ENCODE assay signal across 8 cellular contexts in the genomic region with DNA sequence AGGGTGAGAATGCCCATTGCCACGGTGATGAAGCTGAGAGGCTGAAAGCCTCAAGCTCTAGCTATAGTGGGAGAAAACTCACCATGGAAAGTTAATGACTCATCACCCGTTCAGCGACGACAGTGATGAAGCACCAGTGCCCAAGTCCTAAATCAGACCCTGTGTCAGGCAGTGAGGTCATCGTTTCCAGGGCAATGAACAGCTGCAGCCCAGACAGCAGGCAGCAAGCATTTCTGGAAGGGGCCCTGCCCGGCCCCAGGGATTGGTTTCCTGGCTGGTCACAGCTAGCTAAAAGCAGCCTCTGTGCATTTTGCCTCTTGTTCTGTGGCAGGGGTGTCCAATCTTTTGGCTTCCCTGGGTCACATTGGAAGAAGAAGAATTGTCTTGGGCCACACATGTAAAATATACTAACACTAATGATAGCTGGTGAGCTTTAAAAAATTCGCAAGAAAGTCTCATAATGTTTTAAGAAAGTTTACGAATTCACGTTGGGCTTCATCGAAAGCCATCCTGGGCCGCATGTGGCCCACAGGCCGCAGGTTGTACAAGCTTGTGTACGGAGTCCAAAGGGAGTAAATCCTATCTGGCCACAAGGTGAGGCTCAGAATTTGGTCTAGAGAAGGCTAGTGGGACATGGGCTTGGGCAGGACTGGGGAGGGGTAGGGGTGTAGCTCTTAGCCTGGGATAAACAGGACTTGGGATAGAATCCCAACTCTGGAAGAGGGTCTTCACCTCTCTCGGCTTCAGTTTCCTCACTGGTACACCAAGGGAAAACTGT. TPM values are rescaled to one million over a fixed set of nuclear protein-coding genes. Genes with fewer than 3 reads are reported as not detected.
A peak's percentile ranks its signal among the peaks of the same experiment; 100 is the strongest.
DNase-seq lines count a peak whose midpoint lies in the region; ATAC-seq and TF ChIP-seq lines count a peak whose summit lies in the region.

No MANE protein-coding gene starts in this region.

- peaks cover 37% of the 10 kb centered on the region for H3K36me3 ChIP-seq in RWPE2 (ENCODE audit: low read depth)
- H3K36me3 ChIP-seq in ascending aorta, result peaks cover 50 to 70% of the 10 kb centered on the region in 2 donors

- intact Hi-C loops in ascending aorta (cut with DNase I), result loop anchor here (1.0 kb wide), 1 partner anchor 41 kb away; the partner anchor contains the start of genes DERL2 and MIS12

- ATAC-seq in RWPE2 (ENCODE audit: low read depth) (peak; percentile 94), HG02840 (IDR thresholded peaks at IDR 0.05; ENCODE audit: low FRiP score, unreplicated experiment) (no peak)

- no peaks in the 10 kb centered on the region for H3K4me1 ChIP-seq in RWPE2 (ENCODE audit: insufficient read depth, poor library complexity, severe bottlenecking)
- peaks cover 5 to 15% of the 10 kb centered on the region in 2 donors for H3K4me1 ChIP-seq in ascending aorta

- H3K27me3 ChIP-seq in RWPE2 (ENCODE audit: insufficient read depth, poor library complexity, severe bottlenecking) (no peaks in the 10 kb centered on the region), ascending aorta (no peaks in the 10 kb centered on the region)

- H3K4me3 ChIP-seq in RWPE2 (ENCODE audit: severe bottlenecking), result no peak overlapping the region
- H3K4me3 ChIP-seq in ascending aorta, result no peak overlapping the region

- H3K27ac ChIP-seq in RWPE2 (ENCODE audit: poor library complexity, severe bottlenecking) (peak overlapping the region; percentile 41), ascending aorta (peak overlapping the region; percentile 94)

- no peak for TF ChIP-seq CTCF in RWPE2 (IDR thresholded peaks at IDR 0.05; ENCODE audit: poor library complexity, severe bottlenecking)
- no peak for TF ChIP-seq CTCF in ascending aorta (IDR thresholded peaks at IDR 0.05)

- DNase-seq in NK-92 treated with Interleukin-12 subunit alpha and Interleukin-12 subunit beta, amount 100 ng/mL, for 24 hours (lab: John Stamatoyannopoulos, UW), result peak; percentile 27
- DNase-seq in NK-92 (lab: John Stamatoyannopoulos, UW; ENCODE audit: unreplicated experiment) (no peak), RWPE2 (ENCODE audit: low spot score) (no peak), ascending aorta (ENCODE audit: low spot score in 2 of 2) (peak; percentile 76 to 93), iPS-NIHi11 (ENCODE audit: low spot score) (peak; percentile 57), NCI-H526 (lab: John Stamatoyannopoulos, UW) (no peak)
- peak; percentile 45 for DNase-seq in stimulated activated CD4-positive, alpha-beta T cell treated with anti-CD3 and anti-CD28 coated beads, Interleukin-12 subunit alpha, Interleukin-12 subunit beta, amount 100 ng/mL, for 4 hours

- H3K9me3 ChIP-seq in RWPE2 (ENCODE audit: severe bottlenecking) (no peaks in the 10 kb centered on the region), ascending aorta (no peaks in the 10 kb centered on the region)

RNA-seq across cellular contexts. Expression of gene MIS12, which starts 40.6 kb away (rescaled TPM):
- total RNA-seq in ascending aorta, result 17.5 TPM

RNA-seq across cellular contexts. Expression of gene DERL2, which starts 41.0 kb away (rescaled TPM):
- total RNA-seq in ascending aorta, result 7.5 TPM

RNA-seq across cellular contexts. Expression of gene NLRP1, which starts 57.3 kb away (rescaled TPM):
- 67.7 TPM for total RNA-seq in ascending aorta

RNA-seq across cellular contexts. Expression of gene DHX33, which starts 58.2 kb away (rescaled TPM):
- 9.0 TPM for total RNA-seq in ascending aorta

Comparison
In these comparisons a context has a peak if more than half of its experiments do, and no peak if none do; other contexts are left out.
1. DNase-seq: peak in NK-92 treated with Interleukin-12 subunit alpha and Interleukin-12 subunit beta, amount 100 ng/mL, for 24 hours (single experiment), ascending aorta (2 of 2), iPS-NIHi11 (single experiment) and stimulated activated CD4-positive, alpha-beta T cell treated with anti-CD3 and anti-CD28 coated beads, Interleukin-12 subunit alpha, Interleukin-12 subunit beta, amount 100 ng/mL, for 4 hours (single experiment); none in NK-92 (single experiment), RWPE2 (single experiment) and NCI-H526 (0 of 2).